In the genomic region with DNA sequence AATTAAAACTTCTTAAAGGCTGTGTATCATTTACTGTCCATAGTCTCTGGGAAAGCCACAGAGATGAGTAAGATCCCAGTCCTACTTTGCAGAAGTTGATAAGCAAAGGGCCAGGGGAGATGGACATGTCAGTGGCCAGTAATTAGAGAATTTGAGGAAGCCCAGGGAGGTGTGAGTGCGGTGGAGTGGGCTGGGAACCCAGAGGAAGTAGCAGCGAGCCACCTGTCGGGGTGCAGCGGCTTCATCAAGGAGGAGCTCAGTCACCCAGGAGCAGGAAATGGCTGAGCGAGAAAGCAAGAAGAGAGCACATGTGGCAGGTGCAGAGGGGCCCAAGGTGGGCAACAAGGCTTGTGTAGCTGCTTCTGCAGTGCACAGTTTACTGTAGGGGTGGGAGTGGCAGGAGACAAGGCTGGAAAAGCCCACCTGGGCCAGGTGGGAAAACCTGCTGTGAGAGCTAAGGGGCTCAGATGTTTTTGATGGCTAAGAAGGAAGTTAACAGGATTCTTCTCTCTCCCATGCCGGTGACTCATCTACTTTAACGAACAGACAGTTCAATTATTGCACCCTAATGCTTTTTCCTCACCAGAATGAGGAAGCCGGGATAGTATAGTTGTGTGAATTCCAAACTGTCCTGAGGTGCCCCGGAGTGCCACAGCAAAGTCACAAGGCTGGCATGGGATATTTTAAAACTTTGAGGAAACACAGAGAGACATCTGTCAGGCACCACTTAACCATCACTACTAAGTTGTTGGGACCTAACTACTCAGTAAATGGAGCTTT, we compare ENCODE assay signal across 8 cellular contexts. TPM values are rescaled to one million over a fixed set of nuclear protein-coding genes. Genes with fewer than 3 reads are reported as not detected.
DNase-seq lines count a peak whose midpoint lies in the region; ATAC-seq and TF ChIP-seq lines count a peak whose summit lies in the region.

No MANE protein-coding gene starts in this region.

- intact Hi-C loops in aorta (cut with DNase I): no loop called here

- no peak overlapping the region for H3K4me3 ChIP-seq in aorta (ENCODE audit: low read length in 2 of 2)

- H3K27me3 ChIP-seq in foreskin keratinocyte (no peaks in the 10 kb centered on the region), aorta (ENCODE audit: control insufficient read depth in 1 of 2, insufficient read depth in 2 of 2, low read length in 1 of 2) (no peaks in the 10 kb centered on the region)

- no peaks in the 10 kb centered on the region for H3K36me3 ChIP-seq in aorta (ENCODE audit: control insufficient read depth in 1 of 2, insufficient read depth in 2 of 2, low read length in 1 of 2)

- no peak overlapping the region for H3K27ac ChIP-seq in foreskin keratinocyte
- H3K27ac ChIP-seq in aorta (ENCODE audit: low read depth in 1 of 2, low read length in 2 of 2): no peak overlapping the region

- DNase-seq in T follicular helper cell (ENCODE audit: low read depth) (peak; percentile 18), foreskin keratinocyte (no peak), aorta (peak in 1 of 2 donors; percentile 58), hepatic stellate cell (ENCODE audit: low spot score) (no peak), NCI-H2227 (lab: John Stamatoyannopoulos, UW; ENCODE audit: unreplicated experiment) (no peak), NCI-H146 treated with DMSO at 0.1 percent for 48 hours (lab: John Stamatoyannopoulos, UW; ENCODE audit: unreplicated experiment) (no peak)

- 67 to 78% methylated on average over 9 of the region's 9 CpGs for WGBS in aorta, 2 donors

- peak; percentile 51 for ATAC-seq in GM18517 (IDR thresholded peaks at IDR 0.05; ENCODE audit: unreplicated experiment)
- ATAC-seq in HG02870 (IDR thresholded peaks at IDR 0.05; ENCODE audit: unreplicated experiment): peak; percentile 53
- peak; percentile 11 for ATAC-seq in foreskin keratinocyte
- ATAC-seq in aorta (ENCODE audit: low FRiP score): peak; percentile 44

- TF ChIP-seq CTCF in foreskin keratinocyte (conservative IDR thresholded peaks at IDR 0.05): no peak

- no peaks in the 10 kb centered on the region for H3K9me3 ChIP-seq in aorta (ENCODE audit: control insufficient read depth, low read length)

- H3K4me1 ChIP-seq in foreskin keratinocyte (peaks cover 4% of the 10 kb centered on the region), aorta (ENCODE audit: control insufficient read depth in 1 of 2, insufficient read depth in 2 of 2, low read length in 2 of 2) (peaks cover 0 to 7% of the 10 kb centered on the region in 2 donors)

RNA-seq across cellular contexts. Expression of gene MGAT5, which starts 34.8 kb away (rescaled TPM):
- 60.2 and 83.1 TPM in 2 replicates for total RNA-seq in foreskin keratinocyte
- polyA plus RNA-seq in foreskin keratinocyte: 11.9 and 14.6 TPM in 2 replicates
- total RNA-seq in aorta: 10 to 100 TPM; 36.1 to 49.7 TPM
- 1 to 10 TPM; 6.1 to 8.2 TPM for polyA plus RNA-seq in aorta
